Comparison of ENCODE assay signal across 1 cellular context in the genomic region with DNA sequence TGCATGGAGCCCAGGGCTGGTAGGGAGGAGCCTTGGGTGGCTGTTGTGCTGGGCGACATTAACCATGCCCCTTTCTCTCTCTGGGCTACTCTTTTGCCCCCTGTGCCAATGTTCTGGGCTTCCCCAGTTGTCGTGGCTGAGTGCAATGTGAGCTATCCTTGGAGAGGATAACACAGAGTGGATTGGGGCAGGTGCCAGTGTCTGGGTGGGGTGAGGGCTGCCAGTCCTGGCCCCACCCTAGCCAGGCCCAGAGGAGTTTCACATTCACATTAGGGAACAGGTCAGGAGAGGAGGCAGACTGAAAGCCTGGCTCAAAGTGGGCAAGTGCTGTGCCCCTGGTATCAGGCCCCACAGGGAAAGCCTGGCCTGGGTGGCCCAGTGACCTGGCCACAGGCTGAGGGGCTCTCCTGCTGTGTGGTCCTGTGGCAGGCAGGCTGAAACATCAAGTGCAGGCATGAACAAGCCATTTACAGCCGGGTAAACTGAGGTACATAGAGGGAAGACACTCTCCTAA.
TF ChIP-seq lines count a peak whose summit lies in the region.

No MANE protein-coding gene starts in this region.

TF ChIP-seq in H1, 55 proteins besides CTCF, POLR2A, EP300 and RAD21:
- TF ChIP-seq KDM1A (IDR thresholded peaks at IDR 0.05; ENCODE audit: borderline replicate concordance, low read length) (no peak), MAFK (IDR thresholded peaks at IDR 0.05; ENCODE audit: low read depth, low read length) (no peak), BRCA1 (IDR thresholded peaks at IDR 0.05; ENCODE audit: low read depth, low read length) (no peak), TEAD4 (IDR thresholded peaks at IDR 0.05; ENCODE audit: low read depth, low read length) (no peak), RNF2 (IDR thresholded peaks at IDR 0.05; ENCODE audit: borderline replicate concordance, low read depth, low read length, missing control alignments, poor library complexity, severe bottlenecking) (no peak), POLR2AphosphoS5 (IDR thresholded peaks at IDR 0.05; ENCODE audit: low read depth, low read length) (no peak), NANOG (IDR thresholded peaks at IDR 0.05; ENCODE audit: insufficient read depth, low read depth, low read length, poor library complexity, severe bottlenecking) (no peak), CHD1 (IDR thresholded peaks at IDR 0.05; ENCODE audit: low read depth, low read length) (no peak), TAF1 (IDR thresholded peaks at IDR 0.05; ENCODE audit: low read depth, low read length) (no peak)
